Comparison of ENCODE assay signal across 26 cellular contexts in genomic region chr3:46107682-46108081, GRCh38.
DNase-seq lines count a peak whose midpoint lies in the region; ATAC-seq and TF ChIP-seq lines count a peak whose summit lies in the region.
"Had no signal": no experiment of that assay in that cellular context is flagged by ENCODE, and none has a peak within 500 bp of the region (broad histone marks: within the 10 kb centered on the region; RNA-seq: fewer than 3 reads in every experiment).

No MANE protein-coding gene starts in this region.

- H2BK120ac ChIP-seq in mesenchymal stem cell (ENCODE audit: low read depth, low read length): peak overlapping the region; percentile 27

- no peak overlapping the region for H3K14ac ChIP-seq in mesenchymal stem cell (ENCODE audit: low read length in 2 of 2)

- intact Hi-C loops in activated CD4-positive, alpha-beta memory T cell treated with anti-CD3 and anti-CD28 coated beads for 36 hours (cut with micrococcal nuclease): no loop called here

- peak overlapping the region; percentile 36 for H3K4me3 Mint-ChIP-seq in activated naive CD8-positive, alpha-beta T cell treated with anti-CD3 and anti-CD28 coated beads, Interleukin-2, amount 10 ng/mL, durations not matched to agents 7 days and 5 days
- no peak overlapping the region for H3K4me3 Mint-ChIP-seq in activated naive CD8-positive, alpha-beta T cell treated with anti-CD3 and anti-CD28 coated beads for 36 hours
- H3K4me3 Mint-ChIP-seq in activated CD4-positive, alpha-beta memory T cell treated with anti-CD3 and anti-CD28 coated beads for 36 hours: no peak overlapping the region
- no peak overlapping the region for H3K4me3 Mint-ChIP-seq in endodermal cell
- H3K4me3 Mint-ChIP-seq: activated naive CD4-positive, alpha-beta T cell treated with anti-CD3 and anti-CD28 coated beads, Interleukin-2, amount 50 U/mL, for 24 hours; naive B cell; stimulated activated naive CD8-positive, alpha-beta T cell treated with anti-CD3 and anti-CD28 coated beads, Interleukin-15, Interleukin-2, amounts not matched to agents 100 ng/mL and 50 ng/mL, for 24 hours; T-helper 1 cell treated with Interleukin-12 subunit alpha and Interleukin-12 subunit beta and Interleukin-4 antibody, amounts not matched to agents 30 μg/mL and 1 μg/mL, for 36 hours had no signal

- no peak overlapping the region for H3K23ac ChIP-seq in mesenchymal stem cell (ENCODE audit: low read length in 2 of 2)

- no peak overlapping the region for H2AFZ ChIP-seq in mesenchymal stem cell (ENCODE audit: low read depth, low read length)

- TF ChIP-seq CTCF in endodermal cell (conservative IDR thresholded peaks at IDR 0.05): no peak

- no peaks in the 10 kb centered on the region for H3K36me3 ChIP-seq in mesenchymal stem cell (ENCODE audit: control insufficient read depth in 1 of 2, insufficient read depth in 2 of 2, low read depth in 1 of 2, low read length in 2 of 2)
- no peaks in the 10 kb centered on the region for H3K36me3 ChIP-seq in endodermal cell (ENCODE audit: control insufficient read depth, insufficient read depth, low read length)
- H3K36me3 ChIP-seq: ascending aorta, cardiac muscle cell, thoracic aorta had no signal

- H4K8ac ChIP-seq in mesenchymal stem cell (ENCODE audit: low read length): no peak overlapping the region

- H3K27me3 Mint-ChIP-seq in activated naive CD8-positive, alpha-beta T cell treated with anti-CD3 and anti-CD28 coated beads, Interleukin-2, amount 10 ng/mL, durations not matched to agents 7 days and 5 days: no peaks in the 10 kb centered on the region
- H3K27me3 Mint-ChIP-seq in activated naive CD8-positive, alpha-beta T cell treated with anti-CD3 and anti-CD28 coated beads for 36 hours: peaks cover 8% of the 10 kb centered on the region
- H3K27me3 Mint-ChIP-seq in activated CD4-positive, alpha-beta memory T cell treated with anti-CD3 and anti-CD28 coated beads for 36 hours: peaks cover 4% of the 10 kb centered on the region
- H3K27me3 Mint-ChIP-seq in endodermal cell (ENCODE audit: insufficient read depth): no peaks in the 10 kb centered on the region
- H3K27me3 Mint-ChIP-seq: activated naive CD4-positive, alpha-beta T cell treated with anti-CD3 and anti-CD28 coated beads, Interleukin-2, amount 50 U/mL, for 24 hours; naive B cell had no signal

- CTCF ChIA-PET in activated CD4-positive, alpha-beta memory T cell treated with anti-CD3 and anti-CD28 coated beads for 36 hours (lab: Charles Lee): no interaction called here

- peaks cover 2% of the 10 kb centered on the region for H3K9me3 Mint-ChIP-seq in activated naive CD8-positive, alpha-beta T cell treated with anti-CD3 and anti-CD28 coated beads, Interleukin-2, amount 10 ng/mL, durations not matched to agents 7 days and 5 days
- H3K9me3 Mint-ChIP-seq in activated naive CD8-positive, alpha-beta T cell treated with anti-CD3 and anti-CD28 coated beads for 36 hours: no peaks in the 10 kb centered on the region
- no peaks in the 10 kb centered on the region for H3K9me3 Mint-ChIP-seq in activated CD4-positive, alpha-beta memory T cell treated with anti-CD3 and anti-CD28 coated beads for 36 hours
- no peaks in the 10 kb centered on the region for H3K9me3 Mint-ChIP-seq in endodermal cell
- H3K9me3 Mint-ChIP-seq: activated naive CD4-positive, alpha-beta T cell treated with anti-CD3 and anti-CD28 coated beads, Interleukin-2, amount 50 U/mL, for 24 hours; naive B cell had no signal

- H3K27ac ChIP-seq in mesenchymal stem cell (ENCODE audit: low read length, poor library complexity, severe bottlenecking): no peak overlapping the region
- H3K27ac ChIP-seq in endodermal cell (ENCODE audit: low read depth, low read length): no peak overlapping the region
- H3K27ac ChIP-seq: ascending aorta, cardiac muscle cell, thoracic aorta had no signal

- DNase-seq in activated naive CD8-positive, alpha-beta T cell treated with anti-CD3 and anti-CD28 coated beads, Interleukin-2, amount 10 ng/mL, durations not matched to agents 7 days and 5 days: no peak
- no peak for DNase-seq in activated naive CD8-positive, alpha-beta T cell treated with anti-CD3 and anti-CD28 coated beads for 36 hours
- DNase-seq in activated CD4-positive, alpha-beta memory T cell treated with anti-CD3 and anti-CD28 coated beads for 36 hours: no peak
- no peak for DNase-seq in mesenchymal stem cell
- DNase-seq in putamen (ENCODE audit: low spot score): no peak
- no peak for DNase-seq in DMS153 treated with DMSO at 0.1 percent for 48 hours (lab: John Stamatoyannopoulos, UW; ENCODE audit: unreplicated experiment)
- no peak for DNase-seq in endodermal cell
- DNase-seq: ACHN; activated T-cell treated with anti-CD3 and anti-CD28 coated beads, Interleukin-2, amount 50 U/mL, for 48 hours; Caco-2; DMS79 treated with DMSO at 0.1 percent for 48 hours; islet precursor cell; KBM-7; left ventricle myocardium superior; naive B cell; NCI-H1417; NCI-H2029 treated with DMSO at 0.1 percent for 48 hours; NCI-H226; NCI-H69; occipital lobe had no signal

- peaks cover 74% of the 10 kb centered on the region for H3K4me1 Mint-ChIP-seq in activated naive CD8-positive, alpha-beta T cell treated with anti-CD3 and anti-CD28 coated beads, Interleukin-2, amount 10 ng/mL, durations not matched to agents 7 days and 5 days
- peaks cover 42% of the 10 kb centered on the region for H3K4me1 Mint-ChIP-seq in activated naive CD8-positive, alpha-beta T cell treated with anti-CD3 and anti-CD28 coated beads for 36 hours
- peaks cover 25% of the 10 kb centered on the region for H3K4me1 Mint-ChIP-seq in activated CD4-positive, alpha-beta memory T cell treated with anti-CD3 and anti-CD28 coated beads for 36 hours (ENCODE audit: low read depth)
- H3K4me1 Mint-ChIP-seq in endodermal cell: peaks cover 6% of the 10 kb centered on the region

- 92% methylated on average over 4 of the region's 4 CpGs for WGBS in mesenchymal stem cell
- WGBS in endodermal cell (ENCODE audit: insufficient coverage in 1 of 2, insufficient read length in 1 of 2), 2 experiments: 87 to 89% methylated on average over 3 to 4 of the region's 4 CpGs

- H3K4me1 ChIP-seq in mesenchymal stem cell (ENCODE audit: control insufficient read depth, insufficient read depth, low read depth, low read length) (peaks cover 7% of the 10 kb centered on the region), endodermal cell (ENCODE audit: control insufficient read depth, insufficient read depth, low read length) (no peaks in the 10 kb centered on the region)
- H3K4me1 ChIP-seq: ascending aorta had no signal

- H3K18ac ChIP-seq in mesenchymal stem cell (ENCODE audit: low read depth in 1 of 2, low read length in 2 of 2): peak overlapping the region in 1 of 2 experiments; percentile 33

- no peak overlapping the region for H2BK15ac ChIP-seq in mesenchymal stem cell (ENCODE audit: low read depth, poor library complexity, severe bottlenecking)

- H3K4ac ChIP-seq in mesenchymal stem cell (ENCODE audit: low read depth in 1 of 2, low read length in 2 of 2): no peak overlapping the region

- no peak overlapping the region for H3K9ac ChIP-seq in mesenchymal stem cell (ENCODE audit: low read length)
- H3K9ac ChIP-seq in endodermal cell (ENCODE audit: extremely low read depth, low read length, poor library complexity, severe bottlenecking): no peak overlapping the region

- peaks cover 14% of the 10 kb centered on the region for H3K36me3 Mint-ChIP-seq in activated naive CD8-positive, alpha-beta T cell treated with anti-CD3 and anti-CD28 coated beads, Interleukin-2, amount 10 ng/mL, durations not matched to agents 7 days and 5 days
- no peaks in the 10 kb centered on the region for H3K36me3 Mint-ChIP-seq in activated naive CD8-positive, alpha-beta T cell treated with anti-CD3 and anti-CD28 coated beads for 36 hours
- H3K36me3 Mint-ChIP-seq in activated CD4-positive, alpha-beta memory T cell treated with anti-CD3 and anti-CD28 coated beads for 36 hours: no peaks in the 10 kb centered on the region
- no peaks in the 10 kb centered on the region for H3K36me3 Mint-ChIP-seq in endodermal cell (ENCODE audit: low read depth)
- H3K36me3 Mint-ChIP-seq: activated naive CD4-positive, alpha-beta T cell treated with anti-CD3 and anti-CD28 coated beads, Interleukin-2, amount 50 U/mL, for 24 hours; naive B cell had no signal

- H3K27me3 ChIP-seq in mesenchymal stem cell (ENCODE audit: control insufficient read depth in 1 of 2, insufficient read depth in 1 of 2, low read length in 2 of 2) (peaks cover 0 to 12% of the 10 kb centered on the region in 2 experiments), endodermal cell (ENCODE audit: control insufficient read depth, insufficient read depth, low read length, poor library complexity, severe bottlenecking) (no peaks in the 10 kb centered on the region)
- H3K27me3 ChIP-seq: ascending aorta had no signal

- H3K27ac Mint-ChIP-seq in activated naive CD8-positive, alpha-beta T cell treated with anti-CD3 and anti-CD28 coated beads, Interleukin-2, amount 10 ng/mL, durations not matched to agents 7 days and 5 days: peak overlapping the region; percentile 97
- no peak overlapping the region for H3K27ac Mint-ChIP-seq in activated naive CD8-positive, alpha-beta T cell treated with anti-CD3 and anti-CD28 coated beads for 36 hours
- peak overlapping the region; percentile 16 for H3K27ac Mint-ChIP-seq in activated CD4-positive, alpha-beta memory T cell treated with anti-CD3 and anti-CD28 coated beads for 36 hours
- H3K27ac Mint-ChIP-seq in endodermal cell: no peak overlapping the region
- H3K27ac Mint-ChIP-seq: activated naive CD4-positive, alpha-beta T cell treated with anti-CD3 and anti-CD28 coated beads, Interleukin-2, amount 50 U/mL, for 24 hours; stimulated activated naive CD8-positive, alpha-beta T cell treated with anti-CD3 and anti-CD28 coated beads, Interleukin-15, Interleukin-2, amounts not matched to agents 100 ng/mL and 50 ng/mL, for 24 hours had no signal

- no peak overlapping the region for H3K4me2 ChIP-seq in mesenchymal stem cell (ENCODE audit: low read length, poor library complexity, severe bottlenecking)

- H4K91ac ChIP-seq in mesenchymal stem cell (ENCODE audit: low read length): no peak overlapping the region

- no peak overlapping the region for H2BK12ac ChIP-seq in mesenchymal stem cell (ENCODE audit: low read length in 2 of 2)

- ATAC-seq in activated naive CD8-positive, alpha-beta T cell treated with anti-CD3 and anti-CD28 coated beads, Interleukin-2, amount 10 ng/mL, durations not matched to agents 7 days and 5 days (ENCODE audit: low read depth): no peak
- ATAC-seq: left ventricle myocardium superior had no signal

- no peak overlapping the region for H2AK5ac ChIP-seq in mesenchymal stem cell (ENCODE audit: low read length, severe bottlenecking)

- H2BK5ac ChIP-seq in mesenchymal stem cell (ENCODE audit: low read depth, low read length, poor library complexity, severe bottlenecking): no peak overlapping the region

- POLR2A ChIA-PET in activated naive CD8-positive, alpha-beta T cell treated with anti-CD3 and anti-CD28 coated beads, Interleukin-2, amount 10 ng/mL, durations not matched to agents 7 days and 5 days (lab: Charles Lee): no interaction called here
- POLR2A ChIA-PET in activated CD4-positive, alpha-beta memory T cell treated with anti-CD3 and anti-CD28 coated beads for 36 hours (lab: Charles Lee): no interaction called here

- H3K9me3 ChIP-seq in mesenchymal stem cell (ENCODE audit: control insufficient read depth, low read length): no peaks in the 10 kb centered on the region
- H3K9me3 ChIP-seq in endodermal cell (ENCODE audit: control insufficient read depth, low read length): no peaks in the 10 kb centered on the region
- H3K9me3 ChIP-seq: ascending aorta, Caco-2, thoracic aorta had no signal

- H3K79me1 ChIP-seq in mesenchymal stem cell (replicated peaks; ENCODE audit: low read length, poor library complexity, severe bottlenecking): no peaks in the 10 kb centered on the region

- H3K4me3 ChIP-seq in mesenchymal stem cell (ENCODE audit: insufficient read depth in 1 of 2, low read depth in 1 of 2, low read length in 2 of 2) (no peak overlapping the region), endodermal cell (ENCODE audit: low read length) (no peak overlapping the region)
- H3K4me3 ChIP-seq: ascending aorta, cardiac muscle cell, thoracic aorta had no signal

Comparison
In these comparisons a context has a peak if more than half of its experiments do, and no peak if none do; other contexts are left out.
1. H3K27ac Mint-ChIP-seq: peak in activated naive CD8-positive, alpha-beta T cell treated with anti-CD3 and anti-CD28 coated beads, Interleukin-2, amount 10 ng/mL, durations not matched to agents 7 days and 5 days (single experiment) and activated CD4-positive, alpha-beta memory T cell treated with anti-CD3 and anti-CD28 coated beads for 36 hours (single experiment); none in activated naive CD8-positive, alpha-beta T cell treated with anti-CD3 and anti-CD28 coated beads for 36 hours (single experiment) and endodermal cell (single experiment).